ENCODE assay signal across 30 cellular contexts in the genomic region with DNA sequence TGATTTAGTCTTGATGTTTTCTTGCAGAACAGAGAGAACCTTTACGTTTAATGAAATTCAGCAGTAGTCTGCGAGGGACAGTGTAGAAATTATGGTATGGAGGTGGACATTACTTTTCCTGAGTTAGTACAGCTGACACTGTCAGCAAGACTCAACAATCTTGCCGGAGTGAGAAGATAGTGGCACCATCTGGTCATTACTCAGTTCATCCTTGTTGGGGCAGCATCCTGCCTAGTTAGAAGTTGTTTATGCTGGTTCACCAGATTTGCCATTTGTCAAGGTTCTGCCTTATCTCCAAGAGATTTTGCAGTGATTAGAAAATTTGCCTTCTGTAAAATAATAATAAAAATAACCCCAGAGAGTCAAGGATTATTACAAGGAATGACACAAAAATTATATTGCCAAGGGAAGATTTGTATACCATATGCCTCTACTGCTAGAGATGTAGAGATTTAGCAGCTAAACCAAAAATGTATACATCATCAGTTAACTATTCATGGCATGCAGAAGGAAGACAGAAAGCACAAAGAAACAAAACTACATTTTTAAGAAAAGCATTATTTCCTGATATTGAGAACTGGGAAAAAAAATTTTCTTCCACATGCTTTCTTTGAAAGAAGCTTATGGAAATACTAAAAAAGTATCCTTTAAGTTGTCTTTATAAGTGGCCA.
DNase-seq lines count a peak whose midpoint lies in the region; ATAC-seq, FAIRE-seq and TF ChIP-seq lines count a peak whose summit lies in the region.
"Had no signal": no experiment of that assay in that cellular context is flagged by ENCODE, and none has a peak within 500 bp of the region (broad histone marks: within the 10 kb centered on the region; RNA-seq: fewer than 3 reads in every experiment).

No MANE protein-coding gene starts in this region.

- H3K36me3 ChIP-seq in endothelial cell of umbilical vein (ENCODE audit: control insufficient read depth in 2 of 2, extremely low read depth in 1 of 2, insufficient read depth in 2 of 2, low read length in 2 of 2) = no peaks in the 10 kb centered on the region
- H3K36me3 ChIP-seq: tibial nerve had no signal

- no peaks in the 10 kb centered on the region for H4K20me1 ChIP-seq in endothelial cell of umbilical vein (replicated peaks; ENCODE audit: control insufficient read depth, extremely low read depth, insufficient read depth, low read length)

- no peak for FAIRE-seq in endothelial cell of umbilical vein (lab: Jason Lieb, UNC)
- FAIRE-seq: A204.1, G401.6, K562, keratinocyte, TTC549 had no signal

- no peak for ATAC-seq in GM21576 (IDR thresholded peaks at IDR 0.05; ENCODE audit: unreplicated experiment)
- ATAC-seq: activated CD4-positive, alpha-beta T cell treated with anti-CD3 and anti-CD28 coated beads for 36 hours; activated CD8-positive, alpha-beta T cell treated with anti-CD3 and anti-CD28 coated beads, Interleukin-2, amount 10 ng/mL, durations not matched to agents 7 days and 5 days; HCT116; K562; left ventricle myocardium superior; natural killer cell; Panc1; stimulated activated naive CD8-positive, alpha-beta T cell treated with anti-CD3 and anti-CD28 coated beads, Interleukin-15, amount 100 ng/mL, for 72 hours had no signal

- CTCF ChIA-PET in endothelial cell of umbilical vein (lab: Charles Lee) = interaction anchor here (1.0 to 1.4 kb wide), 3 partner anchors 10 to 174 kb away, joined by 3 to 5 read pairs (median 3); no protein-coding TSS in a partner anchor

- no peaks in the 10 kb centered on the region for H3K9me1 ChIP-seq in endothelial cell of umbilical vein (replicated peaks; ENCODE audit: control insufficient read depth, extremely low read depth, insufficient read depth, low read length)

- no peak overlapping the region for H3K27ac ChIP-seq in endothelial cell of umbilical vein (ENCODE audit: insufficient read depth, low read depth, low read length)
- H3K27ac ChIP-seq: skin epidermis, tibial nerve had no signal

- no peaks in the 10 kb centered on the region for H3K4me1 ChIP-seq in endothelial cell of umbilical vein (ENCODE audit: control insufficient read depth, extremely low read depth, insufficient read depth, low read length)
- H3K4me1 ChIP-seq: tibial nerve had no signal

- no peak overlapping the region for H3K9ac ChIP-seq in endothelial cell of umbilical vein (replicated peaks; ENCODE audit: extremely low read depth, insufficient read depth, low read length)

- no peak overlapping the region for H3K4me2 ChIP-seq in endothelial cell of umbilical vein (ENCODE audit: insufficient read depth, low read length)

- no peaks in the 10 kb centered on the region for H3K9me3 ChIP-seq in endothelial cell of umbilical vein (replicated peaks; ENCODE audit: control insufficient read depth, insufficient read depth, low read length)
- H3K9me3 ChIP-seq: tibial nerve had no signal

- no peaks in the 10 kb centered on the region for H3K79me2 ChIP-seq in endothelial cell of umbilical vein (ENCODE audit: control insufficient read depth, insufficient read depth, low read length)

- no peak for TF ChIP-seq CTCF in endothelial cell of umbilical vein (IDR thresholded peaks at IDR 0.05; ENCODE audit: extremely low read depth in 1 of 2, insufficient read depth in 1 of 2, low read depth in 1 of 2, low read length in 2 of 2)

- BruUV-seq in endothelial cell of umbilical vein (replicated peaks; lab: Mats Ljungman, UMichigan) = no TSS peak

- no peak for TF ChIP-seq POLR2A in endothelial cell of umbilical vein (IDR thresholded peaks at IDR 0.05; ENCODE audit: low read depth, low read length)

- H3K27me3 ChIP-seq in endothelial cell of umbilical vein (ENCODE audit: control insufficient read depth in 2 of 2, insufficient read depth in 2 of 2, low read length in 2 of 2) = no peaks in the 10 kb centered on the region
- H3K27me3 ChIP-seq: tibial nerve had no signal

- intact Hi-C loops in endothelial cell of umbilical vein (cut with micrococcal nuclease) = loop anchor here (5.0 kb wide), 1 partner anchor 63 kb away; no protein-coding TSS in a partner anchor

- dilution Hi-C loops in endothelial cell of umbilical vein (cut with MboI; ENCODE audit: extremely low pct_ligation_motif_present, low sequenced_read_pairs) = no loop called here

- DNase-seq in NCI-H82 (lab: John Stamatoyannopoulos, UW) (peak; percentile 12), NCI-H82 treated with DMSO at 0.1 percent for 48 hours (lab: John Stamatoyannopoulos, UW; ENCODE audit: unreplicated experiment) (no peak), SK-MEL-5 (ENCODE audit: low read depth, low spot score) (peak; percentile 8), endothelial cell of umbilical vein (ENCODE audit: low read depth, low spot score) (peak; percentile 23), superior temporal gyrus (ENCODE audit: extremely low spot score) (peak; percentile 13)
- no peak for DNase-seq in activated naive CD4-positive, alpha-beta T cell treated with Interleukin-2 at 50 U/mL for 16 hours
- DNase-seq in activated CD4-positive, alpha-beta T cell treated with anti-CD3 and anti-CD28 coated beads for 1 hour = no peak
- DNase-seq: activated CD4-positive, alpha-beta T cell treated with anti-CD3 and anti-CD28 coated beads for 36 hours; activated CD8-positive, alpha-beta T cell treated with anti-CD3 and anti-CD28 coated beads, Interleukin-2, amount 10 ng/mL, durations not matched to agents 7 days and 5 days; activated effector memory CD4-positive, alpha-beta T cell treated with Interleukin-2 at 50 U/mL for 16 hours; CD4-positive, alpha-beta memory T cell; left ventricle myocardium superior; natural killer cell; NCI-H1417; NCI-H2081; NCI-H446 treated with DMSO at 0.1 percent for 48 hours; occipital lobe; SHP77 treated with DMSO at 0.1 percent for 48 hours; stimulated activated CD8-positive, alpha-beta memory T cell treated with anti-CD3 and anti-CD28 coated beads, Interleukin-4, amount 100 ng/mL, for 48 hours; stimulated activated naive CD8-positive, alpha-beta T cell treated with anti-CD3 and anti-CD28 coated beads, Interleukin-15, amount 100 ng/mL, for 72 hours had no signal

- POLR2A ChIA-PET in endothelial cell of umbilical vein (lab: Charles Lee) = no interaction called here

- H2AFZ ChIP-seq in endothelial cell of umbilical vein (ENCODE audit: low read depth, low read length) = peak overlapping the region; percentile 26

- in situ Hi-C loops in SK-MEL-5 (cut with HindIII; ENCODE audit: low pct_unique_long_range_greater_than_20kb, low sequenced_read_pairs) = no loop called here

- H3K4me3 ChIP-seq in endothelial cell of umbilical vein (replicated peaks in 1 of 3; ENCODE audit: insufficient read depth in 1 of 3, low read depth in 1 of 3, low read length in 3 of 3) = no peak overlapping the region
- H3K4me3 ChIP-seq: K562, skin epidermis, tibial nerve had no signal

TF ChIP-seq in endothelial cell of umbilical vein, 7 proteins besides CTCF, POLR2A, EP300 and RAD21:
- TF ChIP-seq MAX (IDR thresholded peaks at IDR 0.05; ENCODE audit: insufficient read depth, insufficient read length) = no peak
- no peak for TF ChIP-seq GATA2 (IDR thresholded peaks at IDR 0.05; ENCODE audit: insufficient read depth, insufficient read length, low read depth, low read length)
- no peak for TF ChIP-seq EZH2 (IDR thresholded peaks at IDR 0.05; ENCODE audit: borderline replicate concordance, low read depth, low read length, severe bottlenecking)
- no peak for TF ChIP-seq JUN (IDR thresholded peaks at IDR 0.05; ENCODE audit: borderline replicate concordance, insufficient read depth, insufficient read length, low read depth)
- no peak for TF ChIP-seq POLR2AphosphoS5 (IDR thresholded peaks at IDR 0.05; ENCODE audit: insufficient read depth, low read depth, low read length)
- no peak for TF ChIP-seq MYC (IDR thresholded peaks at IDR 0.05; ENCODE audit: low read depth, low read length)
- TF ChIP-seq FOS (IDR thresholded peaks at IDR 0.05; ENCODE audit: borderline replicate concordance, insufficient read depth, low read length) = no peak

Comparison
In these comparisons a context has a peak if more than half of its experiments do, and no peak if none do; other contexts are left out.
1. DNase-seq: peak in NCI-H82 (single experiment), SK-MEL-5 (single experiment), endothelial cell of umbilical vein (single experiment) and superior temporal gyrus (single experiment); none in NCI-H82 treated with DMSO at 0.1 percent for 48 hours (single experiment), activated naive CD4-positive, alpha-beta T cell treated with Interleukin-2 at 50 U/mL for 16 hours (single experiment) and activated CD4-positive, alpha-beta T cell treated with anti-CD3 and anti-CD28 coated beads for 1 hour (single experiment).